In genomic region chr6:56495654-56496053, GRCh38 we compare ENCODE assay signal across 18 cellular contexts.
DNase-seq lines count a peak whose midpoint lies in the region; ATAC-seq, FAIRE-seq and TF ChIP-seq lines count a peak whose summit lies in the region.
"Had no signal": no experiment of that assay in that cellular context is flagged by ENCODE, and none has a peak within 500 bp of the region (broad histone marks: within the 10 kb centered on the region; RNA-seq: fewer than 3 reads in every experiment).

No MANE protein-coding gene starts in this region.

- TF ChIP-seq RAD21 in HepG2 (CRISPR knock-in tag; IDR thresholded peaks at IDR 0.05) (no peak), SK-N-SH (IDR thresholded peaks at IDR 0.05; ENCODE audit: low read length) (no peak)

- H3K36me3 ChIP-seq in HepG2 (replicated peaks in 1 of 2; ENCODE audit: control insufficient read depth in 1 of 2, insufficient read depth in 2 of 2, low read length in 2 of 2) (peaks cover 13 to 47% of the 10 kb centered on the region in 2 experiments), right lobe of liver (peaks cover 0 to 62% (median 15%) of the 10 kb centered on the region in 4 donors), esophagus muscularis mucosa (peaks cover 28 to 61% (median 38%) of the 10 kb centered on the region in 4 donors), rectal smooth muscle tissue (ENCODE audit: control insufficient read depth, insufficient read depth, low read length) (peaks cover 8% of the 10 kb centered on the region), vagina (peaks cover 0 to 50% of the 10 kb centered on the region in 2 donors), SK-N-SH (replicated peaks in 1 of 2; ENCODE audit: control insufficient read depth in 1 of 2, insufficient read depth in 2 of 2, low read length in 1 of 2) (peaks cover 75 to 87% of the 10 kb centered on the region in 2 experiments)

- no peak overlapping the region for H3K27ac ChIP-seq in HepG2 (ENCODE audit: extremely low read length, insufficient read depth, low read length)
- no peak overlapping the region for H3K27ac ChIP-seq in right lobe of liver
- peak overlapping the region in 3 of 4 donors; percentile 25 to 81 (median 43) for H3K27ac ChIP-seq in esophagus muscularis mucosa (replicated peaks in 1 of 4)
- peak overlapping the region; percentile 32 for H3K27ac ChIP-seq in rectal smooth muscle tissue (ENCODE audit: low read depth, low read length)
- peak overlapping the region; percentile 12 for H3K27ac ChIP-seq in vagina
- no peak overlapping the region for H3K27ac ChIP-seq in SK-N-SH (ENCODE audit: low read depth in 2 of 2, low read length in 1 of 2)
- H3K27ac ChIP-seq: 22Rv1, BLaER1, HL-60 had no signal

- TF ChIP-seq EP300 in HepG2 (IDR thresholded peaks at IDR 0.05; ENCODE audit: low read depth in 2 of 2, low read length in 2 of 2) = no peak
- no peak for TF ChIP-seq EP300 in HepG2 (CRISPR knock-in tag; IDR thresholded peaks at IDR 0.05; ENCODE audit: borderline replicate concordance)
- TF ChIP-seq EP300 in esophagus muscularis mucosa (IDR thresholded peaks at IDR 0.05) = no peak
- no peak for TF ChIP-seq EP300 in SK-N-SH (IDR thresholded peaks at IDR 0.05; ENCODE audit: borderline replicate concordance in 1 of 2, low read depth in 1 of 2, low read length in 1 of 2)

- H3K79me2 ChIP-seq in HepG2 (ENCODE audit: insufficient read depth, low read length) = no peaks in the 10 kb centered on the region
- no peaks in the 10 kb centered on the region; the same call in 1 of the 2 replicates for H3K79me2 ChIP-seq in SK-N-SH (ENCODE audit: insufficient read depth)

- no peak for ATAC-seq in HepG2
- ATAC-seq in right lobe of liver = no peak
- ATAC-seq: GM23338 had no signal

- BruUV-seq in HepG2 (replicated peaks; lab: Mats Ljungman, UMichigan) = no TSS peak

- H3K9me3 ChIP-seq in HepG2 (ENCODE audit: low read length) (no peaks in the 10 kb centered on the region), right lobe of liver (no peaks in the 10 kb centered on the region), esophagus muscularis mucosa (no peaks in the 10 kb centered on the region), vagina (no peaks in the 10 kb centered on the region), SK-N-SH (no peaks in the 10 kb centered on the region)
- H3K9me3 ChIP-seq: BLaER1 had no signal

- H3K9ac ChIP-seq in HepG2 (ENCODE audit: insufficient read depth, low read depth, low read length) (no peak overlapping the region), rectal smooth muscle tissue (ENCODE audit: low read length) (no peak overlapping the region), SK-N-SH (no peak overlapping the region)
- H3K9ac ChIP-seq: BLaER1 had no signal

- DNase-seq in HepG2 (ENCODE audit: low spot score) (no peak), right lobe of liver (no peak), esophagus muscularis mucosa (ENCODE audit: extremely low spot score) (no peak), vagina (ENCODE audit: extremely low spot score in 2 of 2) (no peak), NCI-H128 (lab: John Stamatoyannopoulos, UW; ENCODE audit: unreplicated experiment) (no peak), SK-N-SH (no peak)
- DNase-seq in activated naive CD4-positive, alpha-beta T cell (lab: John Stamatoyannopoulos, UW) = no peak
- DNase-seq: CD4-positive, alpha-beta memory T cell; DMS79 treated with DMSO at 0.1 percent for 48 hours; GF-D8; HCEC 1CT had no signal

- H3K4me3 ChIP-seq in HepG2 (replicated peaks in 1 of 3; ENCODE audit: insufficient read depth in 1 of 3, low read depth in 2 of 3, low read length in 3 of 3) (no peak overlapping the region), right lobe of liver (no peak overlapping the region), esophagus muscularis mucosa (no peak overlapping the region), rectal smooth muscle tissue (ENCODE audit: low read length) (no peak overlapping the region), vagina (no peak overlapping the region), SK-N-SH (ENCODE audit: low read depth in 2 of 2, low read length in 1 of 2) (no peak overlapping the region)
- H3K4me3 ChIP-seq: BLaER1, GM23338 had no signal

- in situ Hi-C loops in HepG2 (cut with HindIII; ENCODE audit: extremely low pct_ligation_motif_present, low pct_unique_long_range_greater_than_20kb) = no loop called here

- peaks cover 10% of the 10 kb centered on the region for H3F3A ChIP-seq in SK-N-SH (replicated peaks; ENCODE audit: insufficient read depth)

- H3K4me2 ChIP-seq in HepG2 (ENCODE audit: low read depth, low read length) (no peak overlapping the region), SK-N-SH (no peak overlapping the region)
- H3K4me2 ChIP-seq: BLaER1, GM23338 had no signal

- POLR2A ChIA-PET in HepG2 (lab: Yijun Ruan, JAX) = no interaction called here
- POLR2A ChIA-PET in SK-N-SH (lab: Yijun Ruan, JAX) = no interaction called here

- TF ChIP-seq POLR2A in HepG2 (IDR thresholded peaks at IDR 0.05; ENCODE audit: insufficient read depth in 1 of 2, low read depth in 2 of 2, low read length in 2 of 2) = no peak
- no peak for TF ChIP-seq POLR2A in right lobe of liver (IDR thresholded peaks at IDR 0.05)
- no peak for TF ChIP-seq POLR2A in esophagus muscularis mucosa (IDR thresholded peaks at IDR 0.05; ENCODE audit: low read depth)
- no peak for TF ChIP-seq POLR2A in vagina (IDR thresholded peaks at IDR 0.05)

- H2AFZ ChIP-seq in HepG2 (ENCODE audit: low read length) = no peak overlapping the region
- no peak overlapping the region for H2AFZ ChIP-seq in SK-N-SH (ENCODE audit: low read depth)
- H2AFZ ChIP-seq: GM23338 had no signal

- H3K4me1 ChIP-seq in HepG2 (ENCODE audit: insufficient read depth, low read length) (no peaks in the 10 kb centered on the region), right lobe of liver (no peaks in the 10 kb centered on the region), esophagus muscularis mucosa (peaks cover 19 to 76% (median 66%) of the 10 kb centered on the region in 4 donors), rectal smooth muscle tissue (ENCODE audit: control insufficient read depth, insufficient read depth, low read length) (peaks cover 37% of the 10 kb centered on the region), vagina (peaks cover 27% of the 10 kb centered on the region), SK-N-SH (ENCODE audit: control insufficient read depth in 1 of 2, insufficient read depth in 2 of 2, low read depth in 1 of 2, low read length in 1 of 2) (peaks cover 0 to 2% of the 10 kb centered on the region in 2 experiments; a peak in 2 of 4 replicates)
- H3K4me1 ChIP-seq: BLaER1 had no signal

- WGBS in HepG2 (ENCODE audit: low lambda C conversion rate) = 96% methylated on average over 3 of the region's 3 CpGs
- WGBS in right lobe of liver (ENCODE audit: insufficient coverage, low coverage, low lambda C conversion rate, missing lambda C conversion rate) = 85% methylated on average over 3 of the region's 3 CpGs
- 83% methylated on average over 3 of the region's 3 CpGs for WGBS in esophagus muscularis mucosa
- WGBS in SK-N-SH (ENCODE audit: low lambda C conversion rate) = 89% methylated on average over 3 of the region's 3 CpGs

- H4K20me1 ChIP-seq in HepG2 (ENCODE audit: insufficient read depth, low read length) (no peaks in the 10 kb centered on the region), SK-N-SH (ENCODE audit: insufficient read depth) (no peaks in the 10 kb centered on the region)
- H4K20me1 ChIP-seq: BLaER1 had no signal

- CTCF ChIA-PET in HepG2 (lab: Yijun Ruan, JAX; ENCODE audit: low intra/inter-chr PET ratio, low total read pairs) (no interaction called here), SK-N-SH (lab: Yijun Ruan, JAX) (no interaction called here)

- H3K9me2 ChIP-seq in SK-N-SH = no peaks in the 10 kb centered on the region

- intact Hi-C loops in HepG2 (cut with micrococcal nuclease; ENCODE audit: unreplicated experiment) = no loop called here
- intact Hi-C loops in right lobe of liver (cut with DNase I) = no loop called here
- intact Hi-C loops in esophagus muscularis mucosa (cut with DNase I) = no loop called here
- intact Hi-C loops in vagina (cut with DNase I) = no loop called here

- FAIRE-seq in HepG2 (lab: Jason Lieb, UNC) = no peak
- FAIRE-seq: GM19239, H54 had no signal

- no peak for TF ChIP-seq CTCF in HepG2 (CRISPR knock-in tag; IDR thresholded peaks at IDR 0.05)
- no peak for TF ChIP-seq CTCF in right lobe of liver (IDR thresholded peaks at IDR 0.05)
- TF ChIP-seq CTCF in esophagus muscularis mucosa (IDR thresholded peaks at IDR 0.05) = no peak
- no peak for TF ChIP-seq CTCF in vagina (IDR thresholded peaks at IDR 0.05)
- no peak for TF ChIP-seq CTCF in SK-N-SH (IDR thresholded peaks at IDR 0.05)

- no peaks in the 10 kb centered on the region for H3K27me3 ChIP-seq in HepG2 (ENCODE audit: control insufficient read depth in 1 of 2, insufficient read depth in 2 of 2, low read length in 2 of 2)
- H3K27me3 ChIP-seq in right lobe of liver = no peaks in the 10 kb centered on the region
- H3K27me3 ChIP-seq in esophagus muscularis mucosa = no peaks in the 10 kb centered on the region
- H3K27me3 ChIP-seq in rectal smooth muscle tissue (ENCODE audit: control insufficient read depth, insufficient read depth, low read length) = no peaks in the 10 kb centered on the region
- H3K27me3 ChIP-seq in vagina = no peaks in the 10 kb centered on the region
- H3K27me3 ChIP-seq in SK-N-SH (ENCODE audit: insufficient read depth) = no peaks in the 10 kb centered on the region
- H3K27me3 ChIP-seq: BLaER1 had no signal

TF ChIP-seq in HepG2, 621 proteins besides CTCF, POLR2A, EP300 and RAD21 (continues in another document):
- no peak for TF ChIP-seq ZNF543 (CRISPR knock-in tag; IDR thresholded peaks at IDR 0.05)
- peak; percentile 59 for TF ChIP-seq CEBPB (IDR thresholded peaks at IDR 0.05; ENCODE audit: borderline replicate concordance, low read depth, low read length)
- TF ChIP-seq ZIK1 (CRISPR knock-in tag; IDR thresholded peaks at IDR 0.05; ENCODE audit: borderline replicate concordance, low read depth) = no peak
- TF ChIP-seq ARNT2 (CRISPR knock-in tag; IDR thresholded peaks at IDR 0.05; ENCODE audit: low read depth) = no peak

TF ChIP-seq in SK-N-SH, 30 proteins besides CTCF, POLR2A, EP300 and RAD21 (continues in another document):
- TF ChIP-seq NFIC (IDR thresholded peaks at IDR 0.05; ENCODE audit: borderline replicate concordance) (no peak), USF2 (IDR thresholded peaks at IDR 0.05; ENCODE audit: borderline replicate concordance, low read depth, low read length) (no peak), RXRA (IDR thresholded peaks at IDR 0.05; ENCODE audit: borderline replicate concordance, low read depth) (no peak)

Comparison
In these comparisons a context has a peak if more than half of its experiments do, and no peak if none do; other contexts are left out.
1. H3K27ac ChIP-seq: peak in esophagus muscularis mucosa (3 of 4), rectal smooth muscle tissue (single experiment) and vagina (single experiment); none in HepG2 (single experiment), right lobe of liver (0 of 3) and SK-N-SH (0 of 2).